9 cellular contexts compared by ENCODE assay signal in genomic region chr9:130240410-130241197, GRCh38. TPM values are rescaled to one million over a fixed set of nuclear protein-coding genes. Genes with fewer than 3 reads are reported as not detected.
DNase-seq lines count a peak whose midpoint lies in the region; ATAC-seq lines count a peak whose summit lies in the region.
"Had no signal": no experiment of that assay in that cellular context is flagged by ENCODE, and none has a peak within 500 bp of the region (broad histone marks: within the 10 kb centered on the region; RNA-seq: fewer than 3 reads in every experiment).

No MANE protein-coding gene starts in this region.

- no peak overlapping the region for H3K4ac ChIP-seq in mesendoderm (ENCODE audit: low read depth, low read length)

- H4K8ac ChIP-seq in mesendoderm (ENCODE audit: low read depth, low read length) = peak overlapping the region; percentile 66

- H3K4me1 ChIP-seq in BLaER1 (peaks cover 46% of the 10 kb centered on the region), mesendoderm (ENCODE audit: control insufficient read depth, low read depth, low read length) (peaks cover 1% of the 10 kb centered on the region)

- no peak overlapping the region for H3K23ac ChIP-seq in mesendoderm (ENCODE audit: low read length)

- no peaks in the 10 kb centered on the region for H3K79me2 ChIP-seq in mesendoderm (ENCODE audit: control insufficient read depth, insufficient read depth, low read length)

- no peak overlapping the region for H2BK5ac ChIP-seq in mesendoderm (ENCODE audit: low read length)

- no peak overlapping the region for H2BK15ac ChIP-seq in mesendoderm (replicated peaks; ENCODE audit: low read depth)

- no CpG with 5 or more reads among the region's 5 CpGs for WGBS in mesendoderm (ENCODE audit: extremely low coverage, insufficient coverage, low lambda C conversion rate)

- H3K4me3 ChIP-seq in BLaER1 = no peak overlapping the region
- H3K4me3 ChIP-seq in mesendoderm (ENCODE audit: low read length) = no peak overlapping the region

- H3K36me3 ChIP-seq in BLaER1 = no peaks in the 10 kb centered on the region
- no peaks in the 10 kb centered on the region for H3K36me3 ChIP-seq in mesendoderm (ENCODE audit: control insufficient read depth, insufficient read depth, low read length)

- peak; percentile 12 for DNase-seq in NCI-H146 treated with DMSO at 0.1 percent for 48 hours (lab: John Stamatoyannopoulos, UW; ENCODE audit: unreplicated experiment)
- DNase-seq in SKM-1 treated with dmso at 0.1 percent for 144 hours (lab: John Stamatoyannopoulos, UW; ENCODE audit: unreplicated experiment) = peak; percentile 76
- DNase-seq in effector CD4-positive, alpha-beta T cell = peak; percentile 28
- peak; percentile 87 for DNase-seq in mesendoderm

- H3K56ac ChIP-seq in mesendoderm (ENCODE audit: low read length) = no peak overlapping the region

- no peak overlapping the region for H3K9ac ChIP-seq in BLaER1
- no peak overlapping the region for H3K9ac ChIP-seq in mesendoderm (ENCODE audit: low read length)

- no peak overlapping the region for H2AK5ac ChIP-seq in mesendoderm (ENCODE audit: low read length)

- H3K79me1 ChIP-seq in mesendoderm (ENCODE audit: low read length) = no peaks in the 10 kb centered on the region

- no peaks in the 10 kb centered on the region for H3K9me3 ChIP-seq in BLaER1

- H4K20me1 ChIP-seq in BLaER1 = 0 out of 2 replicates have a peak, but pooled peaks cover 2% of the 10 kb centered on the region

- no peaks in the 10 kb centered on the region for H3K27me3 ChIP-seq in BLaER1
- H3K27me3 ChIP-seq in mesendoderm (ENCODE audit: insufficient read depth, low read length, poor library complexity) = no peaks in the 10 kb centered on the region

- H2BK120ac ChIP-seq in mesendoderm (ENCODE audit: low read depth, low read length) = no peak overlapping the region

- H3K18ac ChIP-seq in mesendoderm (ENCODE audit: low read length) = no peak overlapping the region

- H3K4me2 ChIP-seq in BLaER1 (peak overlapping the region; percentile 30), mesendoderm (ENCODE audit: low read length) (no peak overlapping the region)

- peak overlapping the region; percentile 59 for H4K5ac ChIP-seq in mesendoderm (ENCODE audit: low read length)

- ATAC-seq in GM19328 (IDR thresholded peaks at IDR 0.05; ENCODE audit: unreplicated experiment) (peak; percentile 46), GM21367 (IDR thresholded peaks at IDR 0.05; ENCODE audit: unreplicated experiment) (no peak), GM21619 (IDR thresholded peaks at IDR 0.05; ENCODE audit: unreplicated experiment) (no peak)

- peak overlapping the region; percentile 43; the same call in 1 of the 2 replicates for H3K27ac ChIP-seq in BLaER1
- H3K27ac ChIP-seq in mesendoderm (ENCODE audit: low read depth, low read length) = no peak overlapping the region
- H3K27ac ChIP-seq: epithelial cell of prostate had no signal

RNA-seq across cellular contexts. Expression of gene HMCN2, which starts 25.0 kb away (rescaled TPM):
- 0.46 TPM for polyA plus RNA-seq in mesendoderm (2013, experiment 1 of 2)
- polyA plus RNA-seq in mesendoderm (2013, experiment 2 of 2) = 0.57 TPM

Comparison
In these comparisons a context has a peak if more than half of its experiments do, and no peak if none do; other contexts are left out.
1. DNase-seq: peak in every context shown above with its lines; median percentile 87 in mesendoderm; 76 in SKM-1 treated with dmso at 0.1 percent for 144 hours; 28 in effector CD4-positive, alpha-beta T cell; 12 in NCI-H146 treated with DMSO at 0.1 percent for 48 hours.